8 cellular contexts compared by ENCODE assay signal in genomic region chr6:159977242-159978214, GRCh38. TPM values are rescaled to one million over a fixed set of nuclear protein-coding genes. Genes with fewer than 3 reads are reported as not detected.
A peak's percentile ranks its signal among the peaks of the same experiment; 100 is the strongest.
DNase-seq lines count a peak whose midpoint lies in the region; ATAC-seq and TF ChIP-seq lines count a peak whose summit lies in the region.

No MANE protein-coding gene starts in this region.

- intact Hi-C loops in body of pancreas (cut with DNase I) (no loop called here), tibial artery (cut with DNase I; ENCODE audit: low total_unique reads) (no loop called here)

- 57 to 59% methylated on average over 20 of the region's 20 CpGs for WGBS in body of pancreas, 2 donors

- H3K9me3 Mint-ChIP-seq in activated T-cell treated with anti-CD3 and anti-CD28 coated beads, Interleukin-2, amount 50 U/mL, for 4 hours = no peaks in the 10 kb centered on the region

- H3K4me3 Mint-ChIP-seq in activated T-cell treated with anti-CD3 and anti-CD28 coated beads, Interleukin-2, amount 50 U/mL, for 4 hours = peak overlapping the region; percentile 77

- ATAC-seq in activated T-cell treated with anti-CD3 and anti-CD28 coated beads, Interleukin-2, amount 50 U/mL, for 4 hours = no peak
- ATAC-seq in body of pancreas = peak; percentile 31

- H3K4me1 ChIP-seq in body of pancreas (peaks cover 77% of the 10 kb centered on the region), tibial artery (peaks cover 0 to 78% (median 46%) of the 10 kb centered on the region in 4 donors)

- no peaks in the 10 kb centered on the region for H3K9me3 ChIP-seq in body of pancreas
- no peaks in the 10 kb centered on the region for H3K9me3 ChIP-seq in tibial artery

- no peak for DNase-seq in activated T-cell treated with anti-CD3 and anti-CD28 coated beads, Interleukin-2, amount 50 U/mL, for 4 hours
- DNase-seq in activated T-cell treated with anti-CD3 and anti-CD28 coated beads, Interleukin-2, amount 50 U/mL, for 1 hour = no peak
- DNase-seq in body of pancreas = peak; percentile 45 to 76 (median 66)
- DNase-seq in left kidney (ENCODE audit: low read depth, low spot score) = peak; percentile 19
- no peak for DNase-seq in tibial artery
- no peak for DNase-seq in NCI-H1436 treated with DMSO at 0.1 percent for 48 hours (lab: John Stamatoyannopoulos, UW)
- DNase-seq in cortex of kidney (lab: John Stamatoyannopoulos, UW) = no peak
- no peak for DNase-seq in GF-D8 (lab: John Stamatoyannopoulos, UW)

- H3K36me3 ChIP-seq in body of pancreas (replicated peaks in 1 of 2; ENCODE audit: insufficient read depth in 1 of 2, low read depth in 2 of 2) (no peaks in the 10 kb centered on the region), tibial artery (no peaks in the 10 kb centered on the region)

- TF ChIP-seq CTCF in body of pancreas (IDR thresholded peaks at IDR 0.05) (no peak), tibial artery (IDR thresholded peaks at IDR 0.05) (no peak)

- H3K36me3 Mint-ChIP-seq in activated T-cell treated with anti-CD3 and anti-CD28 coated beads, Interleukin-2, amount 50 U/mL, for 4 hours (ENCODE audit: insufficient read depth) = peaks cover 4% of the 10 kb centered on the region

- H3K4me3 ChIP-seq in body of pancreas = no peak overlapping the region
- no peak overlapping the region for H3K4me3 ChIP-seq in tibial artery

- H3K27me3 ChIP-seq in body of pancreas (no peaks in the 10 kb centered on the region), tibial artery (no peaks in the 10 kb centered on the region)

- peaks cover 96% of the 10 kb centered on the region for H3K4me1 Mint-ChIP-seq in activated T-cell treated with anti-CD3 and anti-CD28 coated beads, Interleukin-2, amount 50 U/mL, for 4 hours (ENCODE audit: low read depth)

- TF ChIP-seq POLR2A in body of pancreas (IDR thresholded peaks at IDR 0.05) = no peak

- H3K27ac ChIP-seq in body of pancreas (peak overlapping the region; percentile 61 to 77 (median 67)), tibial artery (peak overlapping the region; percentile 24 to 52)

- H3K27me3 Mint-ChIP-seq in activated T-cell treated with anti-CD3 and anti-CD28 coated beads, Interleukin-2, amount 50 U/mL, for 4 hours (ENCODE audit: low read depth) = no peaks in the 10 kb centered on the region

RNA-seq across cellular contexts. Expression of gene IGF2R, which starts 8.6 kb away (rescaled TPM):
- total RNA-seq in activated T-cell treated with anti-CD3 and anti-CD28 coated beads, Interleukin-2, amount 50 U/mL, for 4 hours = 10 to 100 TPM; 44.9 to 65.3 (median 58.2) TPM
- total RNA-seq in body of pancreas = 10 to 100 TPM; 50.8 TPM

Comparison
In these comparisons a context has a peak if more than half of its experiments do, and no peak if none do; other contexts are left out.
1. DNase-seq: peak in body of pancreas (4 of 4) and left kidney (single experiment); none in activated T-cell treated with anti-CD3 and anti-CD28 coated beads, Interleukin-2, amount 50 U/mL, for 4 hours (single experiment), activated T-cell treated with anti-CD3 and anti-CD28 coated beads, Interleukin-2, amount 50 U/mL, for 1 hour (single experiment), tibial artery (0 of 2), NCI-H1436 treated with DMSO at 0.1 percent for 48 hours (single experiment), cortex of kidney (single experiment) and GF-D8 (single experiment).